14 cellular contexts compared by ENCODE assay signal in genomic region chr5:39138892-39139291, GRCh38.
A peak's percentile ranks its signal among the peaks of the same experiment; 100 is the strongest.
DNase-seq lines count a peak whose midpoint lies in the region; ATAC-seq, FAIRE-seq and TF ChIP-seq lines count a peak whose summit lies in the region.
"Had no signal": no experiment of that assay in that cellular context is flagged by ENCODE, and none has a peak within 500 bp of the region (broad histone marks: within the 10 kb centered on the region; RNA-seq: fewer than 3 reads in every experiment).

No MANE protein-coding gene starts in this region.

- peak; percentile 4 for DNase-seq in AG09319 (ENCODE audit: extremely low read depth, low read depth)
- DNase-seq in HPDE6-E6E7 (ENCODE audit: extremely low spot score) = peak; percentile 41
- DNase-seq in astrocyte of the spinal cord (ENCODE audit: low read depth, low spot score) = peak; percentile 67
- peak; percentile 93 for DNase-seq in iris pigment epithelial cell (ENCODE audit: low read depth)
- no peak for DNase-seq in stimulated activated CD4-positive, alpha-beta T cell treated with anti-CD3 and anti-CD28 coated beads, Interleukin-1b, Interleukin-23, amount 100 ng/mL, for 48 hours
- no peak for DNase-seq in HepG2 (ENCODE audit: low spot score)
- DNase-seq: H9; left colon; naive thymus-derived CD8-positive, alpha-beta T cell; NCI-H187; sigmoid colon had no signal

- no peaks in the 10 kb centered on the region for H4K20me1 ChIP-seq in HepG2 (ENCODE audit: insufficient read depth, low read length)

- CTCF ChIA-PET in HepG2 (lab: Yijun Ruan, JAX; ENCODE audit: low intra/inter-chr PET ratio, low total read pairs) = interaction anchor here (1.6 kb wide), 1 partner anchor 145 kb away, joined by 5 read pairs; no protein-coding TSS in a partner anchor

- H2AFZ ChIP-seq in HepG2 (ENCODE audit: low read length) = no peak overlapping the region

- H3K4me2 ChIP-seq in HepG2 (ENCODE audit: low read depth, low read length) = no peak overlapping the region

- TF ChIP-seq CTCF in AG09319 (IDR thresholded peaks at IDR 0.05; ENCODE audit: low read depth, low read length) (no peak), astrocyte of the spinal cord (IDR thresholded peaks at IDR 0.05; ENCODE audit: low read depth, low read length) (no peak), HepG2 (CRISPR knock-in tag; IDR thresholded peaks at IDR 0.05) (no peak)

- no TSS peak for BruUV-seq in HepG2 (replicated peaks; lab: Mats Ljungman, UMichigan)

- no peaks in the 10 kb centered on the region for H3K79me2 ChIP-seq in HepG2 (ENCODE audit: insufficient read depth, low read length)

- H3K4me1 ChIP-seq in HepG2 (ENCODE audit: insufficient read depth, low read length) = no peaks in the 10 kb centered on the region
- H3K4me1 ChIP-seq: sigmoid colon had no signal

- ATAC-seq in HG02938 (IDR thresholded peaks at IDR 0.05; ENCODE audit: unreplicated experiment) (no peak), GM18909 (IDR thresholded peaks at IDR 0.05; ENCODE audit: poor library complexity, unreplicated experiment) (no peak), HepG2 (no peak)
- ATAC-seq: left colon; naive thymus-derived CD8-positive, alpha-beta T cell had no signal

- POLR2A ChIA-PET in HepG2 (lab: Yijun Ruan, JAX) = no interaction called here

- H3K27me3 ChIP-seq in HepG2 (ENCODE audit: control insufficient read depth in 1 of 2, insufficient read depth in 2 of 2, low read length in 2 of 2) = no peaks in the 10 kb centered on the region; a peak in 1 of 5 replicates
- H3K27me3 ChIP-seq: sigmoid colon had no signal

- in situ Hi-C loops in astrocyte of the spinal cord (cut with HindIII; ENCODE audit: low sequenced_read_pairs) = no loop called here
- in situ Hi-C loops in HepG2 (cut with HindIII; ENCODE audit: extremely low pct_ligation_motif_present, low pct_unique_long_range_greater_than_20kb) = no loop called here

- no peak for FAIRE-seq in HepG2 (lab: Jason Lieb, UNC)
- FAIRE-seq: D721Med had no signal

- H3K9me3 ChIP-seq in HepG2 (ENCODE audit: low read length) = no peaks in the 10 kb centered on the region
- H3K9me3 ChIP-seq: sigmoid colon had no signal

- TF ChIP-seq EP300 in HepG2 (IDR thresholded peaks at IDR 0.05; ENCODE audit: low read depth in 2 of 2, low read length in 2 of 2) (no peak), HepG2 (CRISPR knock-in tag; IDR thresholded peaks at IDR 0.05; ENCODE audit: borderline replicate concordance) (no peak)

- H3K4me3 ChIP-seq in astrocyte of the spinal cord (ENCODE audit: low read depth, low read length) (no peak overlapping the region), HepG2 (replicated peaks in 1 of 3; ENCODE audit: insufficient read depth in 1 of 3, low read depth in 2 of 3, low read length in 3 of 3) (no peak overlapping the region)
- H3K4me3 ChIP-seq: sigmoid colon had no signal

- no peak overlapping the region for H3K9ac ChIP-seq in HepG2 (ENCODE audit: insufficient read depth, low read depth, low read length)

- 28% methylated on average over 2 of the region's 2 CpGs for WGBS in HepG2 (ENCODE audit: low lambda C conversion rate)

- no peaks in the 10 kb centered on the region for H3K36me3 ChIP-seq in HepG2 (replicated peaks in 1 of 2; ENCODE audit: control insufficient read depth in 1 of 2, insufficient read depth in 2 of 2, low read length in 2 of 2)
- H3K36me3 ChIP-seq: sigmoid colon had no signal

- no peak overlapping the region for H3K27ac ChIP-seq in HepG2 (ENCODE audit: extremely low read length, insufficient read depth, low read length)
- H3K27ac ChIP-seq: sigmoid colon had no signal

- no peak for TF ChIP-seq POLR2A in HepG2 (IDR thresholded peaks at IDR 0.05; ENCODE audit: insufficient read depth in 1 of 2, low read depth in 2 of 2, low read length in 2 of 2)

- intact Hi-C loops in HepG2 (cut with micrococcal nuclease; ENCODE audit: unreplicated experiment) = no loop called here

- no peak for TF ChIP-seq RAD21 in HepG2 (CRISPR knock-in tag; IDR thresholded peaks at IDR 0.05)

TF ChIP-seq in HepG2, 621 proteins besides CTCF, POLR2A, EP300 and RAD21:
- TF ChIP-seq ASH2L (IDR thresholded peaks at IDR 0.05; ENCODE audit: insufficient read length, low read depth, low read length) = no peak
- TF ChIP-seq MLLT10 (CRISPR knock-in tag; IDR thresholded peaks at IDR 0.05) = no peak
- no peak for TF ChIP-seq AKAP8 (CRISPR knock-in tag; IDR thresholded peaks at IDR 0.05)
- TF ChIP-seq SNAPC2 (CRISPR knock-in tag; IDR thresholded peaks at IDR 0.05) = no peak
- TF ChIP-seq CENPBD1 (CRISPR knock-in tag; IDR thresholded peaks at IDR 0.05; ENCODE audit: borderline replicate concordance, low read depth) = no peak
- TF ChIP-seq ZNF138 (CRISPR knock-in tag; IDR thresholded peaks at IDR 0.05; ENCODE audit: low read depth) = no peak
- TF ChIP-seq PBX3 (CRISPR knock-in tag; IDR thresholded peaks at IDR 0.05; ENCODE audit: borderline replicate concordance) = no peak
- TF ChIP-seq E2F5 (CRISPR knock-in tag; conservative IDR thresholded peaks at IDR 0.05) = no peak
- no peak for TF ChIP-seq PHF5A (CRISPR knock-in tag; IDR thresholded peaks at IDR 0.05; ENCODE audit: low read depth, unreplicated experiment)
- no peak for TF ChIP-seq ZNF44 (CRISPR knock-in tag; IDR thresholded peaks at IDR 0.05)
- TF ChIP-seq ZNF143 (CRISPR knock-in tag; IDR thresholded peaks at IDR 0.05) = no peak

Comparison
In these comparisons a context has a peak if more than half of its experiments do, and no peak if none do; other contexts are left out.
1. DNase-seq: peak in AG09319 (single experiment), HPDE6-E6E7 (single experiment), astrocyte of the spinal cord (single experiment) and iris pigment epithelial cell (single experiment); none in stimulated activated CD4-positive, alpha-beta T cell treated with anti-CD3 and anti-CD28 coated beads, Interleukin-1b, Interleukin-23, amount 100 ng/mL, for 48 hours (single experiment) and HepG2 (single experiment).